In genomic region chr22:50199836-50200332, GRCh38 we compare ENCODE assay signal across 6 cellular contexts. TPM values are rescaled to one million over a fixed set of nuclear protein-coding genes. Genes with fewer than 3 reads are reported as not detected.
DNase-seq lines count a peak whose midpoint lies in the region; ATAC-seq and TF ChIP-seq lines count a peak whose summit lies in the region.

No MANE protein-coding gene starts in this region.

- intact Hi-C loops in mucosa of descending colon (cut with DNase I, micrococcal nuclease) (no loop called here), posterior vena cava (cut with DNase I) (no loop called here)

- H3K36me3 ChIP-seq in mucosa of descending colon (ENCODE audit: low read depth): no peaks in the 10 kb centered on the region

- no peaks in the 10 kb centered on the region for H3K9me3 ChIP-seq in mucosa of descending colon

- peak; percentile 3 for ATAC-seq in activated naive CD8-positive, alpha-beta T cell treated with anti-CD3 and anti-CD28 coated beads, Interleukin-2, amount 10 ng/mL, durations not matched to agents 7 days and 5 days (ENCODE audit: low read depth)
- ATAC-seq in mucosa of descending colon (peak; percentile 8), GM19463 (IDR thresholded peaks at IDR 0.05; ENCODE audit: unreplicated experiment) (no peak)

- H3K4me3 Mint-ChIP-seq in HFFc6: peak overlapping the region; percentile 70
- H3K4me3 Mint-ChIP-seq in activated naive CD8-positive, alpha-beta T cell treated with anti-CD3 and anti-CD28 coated beads, Interleukin-2, amount 10 ng/mL, durations not matched to agents 7 days and 5 days: peak overlapping the region; percentile 70

- H3K36me3 Mint-ChIP-seq in HFFc6 (ENCODE audit: low read depth): peaks cover 20% of the 10 kb centered on the region
- H3K36me3 Mint-ChIP-seq in activated naive CD8-positive, alpha-beta T cell treated with anti-CD3 and anti-CD28 coated beads, Interleukin-2, amount 10 ng/mL, durations not matched to agents 7 days and 5 days: peaks cover 14% of the 10 kb centered on the region

- TF ChIP-seq CTCF in HFFc6 (IDR thresholded peaks at IDR 0.05): no peak
- TF ChIP-seq CTCF in mucosa of descending colon (IDR thresholded peaks at IDR 0.05): no peak

- no peaks in the 10 kb centered on the region for H3K9me3 Mint-ChIP-seq in HFFc6
- H3K9me3 Mint-ChIP-seq in activated naive CD8-positive, alpha-beta T cell treated with anti-CD3 and anti-CD28 coated beads, Interleukin-2, amount 10 ng/mL, durations not matched to agents 7 days and 5 days: no peaks in the 10 kb centered on the region

- POLR2A ChIA-PET in activated naive CD8-positive, alpha-beta T cell treated with anti-CD3 and anti-CD28 coated beads, Interleukin-2, amount 10 ng/mL, durations not matched to agents 7 days and 5 days (lab: Charles Lee): interaction anchor here (0.5 to 1.8 kb wide), 2 partner anchors 9 to 365 kb away, joined by 4 to 14 read pairs; no protein-coding TSS in a partner anchor

- no peak overlapping the region for H3K4me3 ChIP-seq in mucosa of descending colon

- H3K4me1 Mint-ChIP-seq in HFFc6 (ENCODE audit: low read depth): peaks cover 10% of the 10 kb centered on the region
- H3K4me1 Mint-ChIP-seq in activated naive CD8-positive, alpha-beta T cell treated with anti-CD3 and anti-CD28 coated beads, Interleukin-2, amount 10 ng/mL, durations not matched to agents 7 days and 5 days: peaks cover 16% of the 10 kb centered on the region

- H3K27me3 Mint-ChIP-seq in HFFc6 (ENCODE audit: insufficient read depth): no peaks in the 10 kb centered on the region
- no peaks in the 10 kb centered on the region for H3K27me3 Mint-ChIP-seq in activated naive CD8-positive, alpha-beta T cell treated with anti-CD3 and anti-CD28 coated beads, Interleukin-2, amount 10 ng/mL, durations not matched to agents 7 days and 5 days

- no peak overlapping the region for H3K27ac Mint-ChIP-seq in HFFc6
- peak overlapping the region; percentile 65 for H3K27ac Mint-ChIP-seq in activated naive CD8-positive, alpha-beta T cell treated with anti-CD3 and anti-CD28 coated beads, Interleukin-2, amount 10 ng/mL, durations not matched to agents 7 days and 5 days

- no peak for DNase-seq in HFFc6
- no peak for DNase-seq in activated naive CD8-positive, alpha-beta T cell treated with anti-CD3 and anti-CD28 coated beads, Interleukin-2, amount 10 ng/mL, durations not matched to agents 7 days and 5 days
- no peak for DNase-seq in mucosa of descending colon
- DNase-seq in posterior vena cava (ENCODE audit: low spot score): no peak
- no peak for DNase-seq in SKM-1 treated with dmso at 0.1 percent for 144 hours (lab: John Stamatoyannopoulos, UW; ENCODE audit: unreplicated experiment)

- peaks cover 15% of the 10 kb centered on the region for H3K4me1 ChIP-seq in mucosa of descending colon (ENCODE audit: low read depth)

RNA-seq across cellular contexts. Expression of gene SELENOO, which starts 0.9 kb away (rescaled TPM):
- total RNA-seq in HFFc6 (2021; fragmentation: NEBNext Ultra II Directional; extraction: Animal tissue kit (Norgen Biotek cat#: 25700)): 10 to 100 TPM; 14.4 to 18.0 (median 16.0) TPM
- total RNA-seq in activated naive CD8-positive, alpha-beta T cell treated with anti-CD3 and anti-CD28 coated beads, Interleukin-2, amount 10 ng/mL, durations not matched to agents 7 days and 5 days: 10 to 100 TPM; 27.9 to 33.3 TPM
- total RNA-seq in mucosa of descending colon (10 to 100 TPM; 21.5 to 23.8 (median 23.1) TPM), posterior vena cava (10 to 100 TPM; 10.8 to 11.9 TPM)

RNA-seq across cellular contexts. Expression of gene TRABD, which starts 14.2 kb away (rescaled TPM):
- 10 to 100 TPM; 25.0 to 36.0 (median 27.6) TPM for total RNA-seq in HFFc6 (2021; fragmentation: NEBNext Ultra II Directional; extraction: Animal tissue kit (Norgen Biotek cat#: 25700))
- 100 to 1,000 TPM; 116 to 121 TPM for total RNA-seq in activated naive CD8-positive, alpha-beta T cell treated with anti-CD3 and anti-CD28 coated beads, Interleukin-2, amount 10 ng/mL, durations not matched to agents 7 days and 5 days
- total RNA-seq in mucosa of descending colon (10 to 100 TPM; 36.8 to 52.6 (median 42.7) TPM), posterior vena cava (10 to 100 TPM; 18.3 to 20.5 TPM)

RNA-seq across cellular contexts. Expression of gene PANX2, which starts 29.4 kb away (rescaled TPM):
- 1 to 10 TPM; 1.2 to 2.3 (median 1.3) TPM for total RNA-seq in HFFc6 (2021; fragmentation: NEBNext Ultra II Directional; extraction: Animal tissue kit (Norgen Biotek cat#: 25700))
- total RNA-seq in activated naive CD8-positive, alpha-beta T cell treated with anti-CD3 and anti-CD28 coated beads, Interleukin-2, amount 10 ng/mL, durations not matched to agents 7 days and 5 days: under 1 TPM; 0.11 TPM
- total RNA-seq in mucosa of descending colon: under 1 TPM in 1 of 3 donors, not detected in 2; 0.44 TPM
- under 1 TPM; 0.19 to 0.23 TPM for total RNA-seq in posterior vena cava

RNA-seq across cellular contexts. Expression of gene TUBGCP6, which starts 44.9 kb away (rescaled TPM):
- total RNA-seq in HFFc6 (2021; fragmentation: NEBNext Ultra II Directional; extraction: Animal tissue kit (Norgen Biotek cat#: 25700)): 10 to 100 TPM; 20.1 to 26.8 (median 21.7) TPM
- 10 to 100 TPM; 92.2 to 94.5 TPM for total RNA-seq in activated naive CD8-positive, alpha-beta T cell treated with anti-CD3 and anti-CD28 coated beads, Interleukin-2, amount 10 ng/mL, durations not matched to agents 7 days and 5 days
- total RNA-seq in mucosa of descending colon (10 to 100 TPM; 34.5 to 41.6 (median 40.5) TPM), posterior vena cava (10 to 100 TPM; 20.6 to 23.4 TPM)

RNA-seq across cellular contexts. Expression of gene HDAC10, which starts 51.2 kb away (rescaled TPM):
- 10 to 100 TPM; 24.2 to 30.9 (median 28.9) TPM for total RNA-seq in HFFc6 (2021; fragmentation: NEBNext Ultra II Directional; extraction: Animal tissue kit (Norgen Biotek cat#: 25700))
- total RNA-seq in activated naive CD8-positive, alpha-beta T cell treated with anti-CD3 and anti-CD28 coated beads, Interleukin-2, amount 10 ng/mL, durations not matched to agents 7 days and 5 days: 100 to 1,000 TPM in 1 of 2 experiments, 10 to 100 TPM in 1; 99.1 to 111 TPM
- total RNA-seq in mucosa of descending colon (10 to 100 TPM; 39.5 to 66.3 (median 47.8) TPM), posterior vena cava (10 to 100 TPM; 14.1 to 23.6 TPM)
